In the genomic region with DNA sequence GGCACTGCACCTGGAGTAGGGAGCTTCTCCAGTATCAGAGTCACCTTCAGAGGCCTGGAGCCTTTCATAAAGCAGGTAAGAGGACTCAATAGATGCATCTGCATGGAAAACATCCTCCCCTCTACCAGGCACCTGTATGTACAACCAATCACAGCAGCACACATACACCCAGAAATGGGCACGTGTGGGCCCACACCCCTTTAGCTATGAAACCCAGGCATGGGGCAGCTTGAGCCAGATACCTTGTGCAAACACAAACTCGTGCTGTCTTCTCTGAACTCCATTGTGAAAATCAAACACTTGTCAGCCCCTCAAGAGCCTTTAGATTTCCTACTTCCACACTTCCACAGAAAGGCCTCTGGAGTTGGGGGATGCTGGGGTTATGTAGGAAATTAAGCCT, we compare ENCODE assay signal across 1 cellular context.
TF ChIP-seq lines count a peak whose summit lies in the region.

No MANE protein-coding gene starts in this region.

TF ChIP-seq in K562, 482 proteins besides CTCF, POLR2A, EP300 and RAD21:
- TF ChIP-seq PCBP1 (IDR thresholded peaks at IDR 0.05; ENCODE audit: low read depth, low read length, poor library complexity, severe bottlenecking) (no peak), CSDE1 (IDR thresholded peaks at IDR 0.05) (no peak), ZNF263 (CRISPR knock-in tag; IDR thresholded peaks at IDR 0.05; ENCODE audit: borderline replicate concordance) (no peak), ZC3H8 (IDR thresholded peaks at IDR 0.05) (no peak), FOXJ3 (CRISPR knock-in tag; IDR thresholded peaks at IDR 0.05) (no peak), NFIX (CRISPR knock-in tag; IDR thresholded peaks at IDR 0.05; ENCODE audit: low read depth) (no peak), MEF2A (IDR thresholded peaks at IDR 0.05; ENCODE audit: control insufficient read depth, low read depth, low read length) (no peak), SMAD2 (IDR thresholded peaks at IDR 0.05; ENCODE audit: low read depth, low read length) (no peak)
- TF ChIP-seq, protein P1, sequence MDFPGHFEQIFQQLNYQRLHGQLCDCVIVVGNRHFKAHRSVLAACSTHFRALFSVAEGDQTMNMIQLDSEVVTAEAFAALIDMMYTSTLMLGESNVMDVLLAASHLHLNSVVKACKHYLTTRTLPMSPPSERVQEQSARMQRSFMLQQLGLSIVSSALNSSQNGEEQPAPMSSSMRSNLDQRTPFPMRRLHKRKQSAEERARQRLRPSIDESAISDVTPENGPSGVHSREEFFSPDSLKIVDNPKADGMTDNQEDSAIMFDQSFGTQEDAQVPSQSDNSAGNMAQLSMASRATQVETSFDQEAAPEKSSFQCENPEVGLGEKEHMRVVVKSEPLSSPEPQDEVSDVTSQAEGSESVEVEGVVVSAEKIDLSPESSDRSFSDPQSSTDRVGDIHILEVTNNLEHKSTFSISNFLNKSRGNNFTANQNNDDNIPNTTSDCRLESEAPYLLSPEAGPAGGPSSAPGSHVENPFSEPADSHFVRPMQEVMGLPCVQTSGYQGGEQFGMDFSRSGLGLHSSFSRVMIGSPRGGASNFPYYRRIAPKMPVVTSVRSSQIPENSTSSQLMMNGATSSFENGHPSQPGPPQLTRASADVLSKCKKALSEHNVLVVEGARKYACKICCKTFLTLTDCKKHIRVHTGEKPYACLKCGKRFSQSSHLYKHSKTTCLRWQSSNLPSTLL (IDR thresholded peaks at IDR 0.05), result no peak
- TF ChIP-seq, protein P2, sequence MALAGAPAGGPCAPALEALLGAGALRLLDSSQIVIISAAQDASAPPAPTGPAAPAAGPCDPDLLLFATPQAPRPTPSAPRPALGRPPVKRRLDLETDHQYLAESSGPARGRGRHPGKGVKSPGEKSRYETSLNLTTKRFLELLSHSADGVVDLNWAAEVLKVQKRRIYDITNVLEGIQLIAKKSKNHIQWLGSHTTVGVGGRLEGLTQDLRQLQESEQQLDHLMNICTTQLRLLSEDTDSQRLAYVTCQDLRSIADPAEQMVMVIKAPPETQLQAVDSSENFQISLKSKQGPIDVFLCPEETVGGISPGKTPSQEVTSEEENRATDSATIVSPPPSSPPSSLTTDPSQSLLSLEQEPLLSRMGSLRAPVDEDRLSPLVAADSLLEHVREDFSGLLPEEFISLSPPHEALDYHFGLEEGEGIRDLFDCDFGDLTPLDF (CRISPR knock-in tag; IDR thresholded peaks at IDR 0.05), result no peak
